8 cellular contexts compared by ENCODE assay signal in genomic region chr5:143434261-143435206, GRCh38. TPM values are rescaled to one million over a fixed set of nuclear protein-coding genes. Genes with fewer than 3 reads are reported as not detected.
DNase-seq lines count a peak whose midpoint lies in the region; ATAC-seq and TF ChIP-seq lines count a peak whose summit lies in the region.

No MANE protein-coding gene starts in this region.

- H3K4me3 ChIP-seq in fibroblast of villous mesenchyme (ENCODE audit: low read depth, low read length): peak overlapping the region; percentile 17

- TF ChIP-seq CTCF in fibroblast of villous mesenchyme (IDR thresholded peaks at IDR 0.05; ENCODE audit: insufficient read depth, low read depth, low read length): no peak

- peak; percentile 24 for DNase-seq in EH (ENCODE audit: low read depth)
- no peak for DNase-seq in fibroblast of villous mesenchyme (ENCODE audit: low read depth)
- peak; percentile 65 for DNase-seq in stimulated activated CD8-positive, alpha-beta memory T cell treated with anti-CD3 and anti-CD28 coated beads, Interleukin-4, amount 100 ng/mL, for 48 hours
- DNase-seq in NCI-H2196 treated with DMSO at 0.1 percent for 48 hours (lab: John Stamatoyannopoulos, UW; ENCODE audit: unreplicated experiment): no peak
- DNase-seq in NCI-H524 (lab: John Stamatoyannopoulos, UW): no peak

- ATAC-seq in HG03025 (IDR thresholded peaks at IDR 0.05; ENCODE audit: low FRiP score, unreplicated experiment) (peak; percentile 19), GM21526 (IDR thresholded peaks at IDR 0.05; ENCODE audit: low FRiP score, unreplicated experiment) (no peak)
- ATAC-seq in activated CD4-positive, CD25-positive, alpha-beta regulatory T cell treated with anti-CD3 and anti-CD28 coated beads, Interleukin-2, amount 50 U/mL, for 24 hours: peak; percentile 57 to 59

RNA-seq across cellular contexts. Expression of gene NR3C1, which starts 31.0 kb away (rescaled TPM):
- 44.8 and 55.7 TPM in 2 replicates for total RNA-seq in fibroblast of villous mesenchyme

Comparison
In these comparisons a context has a peak if more than half of its experiments do, and no peak if none do; other contexts are left out.
1. DNase-seq: peak in EH (single experiment) and stimulated activated CD8-positive, alpha-beta memory T cell treated with anti-CD3 and anti-CD28 coated beads, Interleukin-4, amount 100 ng/mL, for 48 hours (single experiment); none in fibroblast of villous mesenchyme (single experiment), NCI-H2196 treated with DMSO at 0.1 percent for 48 hours (single experiment) and NCI-H524 (0 of 2).